ENCODE assay signal across 26 cellular contexts in the genomic region with DNA sequence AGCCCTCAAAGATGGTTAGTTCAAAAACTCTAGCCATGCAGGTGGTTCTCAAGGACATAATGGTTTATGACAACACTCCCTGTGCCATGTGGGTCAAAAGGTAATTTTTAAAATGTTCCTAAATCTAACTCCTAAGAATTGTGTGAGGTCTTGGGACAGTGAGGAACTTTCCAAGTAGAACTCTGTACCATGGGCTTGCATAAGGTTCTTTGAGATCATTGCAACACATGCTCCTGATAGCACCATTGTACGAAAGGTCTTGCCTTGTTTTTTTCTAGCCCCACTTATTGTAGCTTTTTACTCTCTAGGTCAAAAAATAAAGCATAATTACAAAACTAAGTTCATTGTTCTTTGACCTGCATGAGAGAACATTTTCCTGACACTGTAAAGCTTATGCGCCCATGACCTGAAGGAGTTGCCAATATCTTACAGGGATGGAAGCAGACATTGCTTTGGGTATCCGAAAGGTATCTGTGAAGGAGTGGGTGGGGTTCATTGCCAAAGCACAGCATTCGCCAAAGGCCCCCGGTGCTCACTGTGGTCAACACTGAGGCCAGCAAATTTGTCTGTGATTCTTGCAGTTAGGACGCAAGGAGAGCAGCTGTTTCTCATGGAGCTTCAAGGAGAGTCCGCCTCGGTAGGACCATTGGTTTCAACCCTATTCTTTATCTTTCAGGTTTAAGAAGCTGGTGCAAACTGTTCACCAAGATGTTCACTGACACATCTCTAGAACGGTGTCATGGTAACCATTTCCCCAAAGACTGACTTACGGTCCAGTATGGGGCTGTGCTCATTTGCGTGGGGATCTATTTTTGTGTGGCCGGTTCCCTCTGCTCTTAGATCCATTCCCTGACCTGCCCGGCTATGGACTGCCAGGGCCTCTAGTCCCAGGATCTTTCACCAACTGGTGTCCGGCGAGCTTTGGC. TPM values are rescaled to one million over a fixed set of nuclear protein-coding genes. Genes with fewer than 3 reads are reported as not detected.
DNase-seq lines count a peak whose midpoint lies in the region; ATAC-seq, FAIRE-seq and TF ChIP-seq lines count a peak whose summit lies in the region.
"Had no signal": no experiment of that assay in that cellular context is flagged by ENCODE, and none has a peak within 500 bp of the region (broad histone marks: within the 10 kb centered on the region; RNA-seq: fewer than 3 reads in every experiment).

No MANE protein-coding gene starts in this region.

- H3K4me3 Mint-ChIP-seq in osteocyte (ENCODE audit: unreplicated experiment) = no peak overlapping the region
- H3K4me3 Mint-ChIP-seq: activated CD4-positive, alpha-beta T cell treated with anti-CD3 and anti-CD28 coated beads for 36 hours; activated naive CD8-positive, alpha-beta T cell treated with anti-CD3 and anti-CD28 coated beads, Interleukin-2, amount 50 U/mL, for 24 hours; nephron progenitor cell had no signal

- no peak overlapping the region for H2BK15ac ChIP-seq in mesendoderm (replicated peaks; ENCODE audit: low read depth)

- no peak overlapping the region for H4K8ac ChIP-seq in mesendoderm (ENCODE audit: low read depth, low read length)

- no peak overlapping the region for H3K56ac ChIP-seq in mesendoderm (ENCODE audit: low read length)

- H3K79me2 ChIP-seq in GM12878 (ENCODE audit: control insufficient read depth, insufficient read depth, low read length) (no peaks in the 10 kb centered on the region), mesendoderm (ENCODE audit: control insufficient read depth, insufficient read depth, low read length) (no peaks in the 10 kb centered on the region)

- H3K9me3 ChIP-seq in GM12878 (replicated peaks; ENCODE audit: control insufficient read depth, insufficient read depth, low read length) = no peaks in the 10 kb centered on the region
- H3K9me3 ChIP-seq: BLaER1, esophagus muscularis mucosa, heart right ventricle, pancreas, right atrium auricular region, spleen had no signal

- TF ChIP-seq RAD21 in GM12878 (IDR thresholded peaks at IDR 0.05; ENCODE audit: insufficient read depth, low read depth, low read length) = no peak

- H3K27ac Mint-ChIP-seq in osteocyte (ENCODE audit: unreplicated experiment) = no peak overlapping the region
- H3K27ac Mint-ChIP-seq: activated CD4-positive, alpha-beta T cell treated with anti-CD3 and anti-CD28 coated beads for 36 hours; activated naive CD8-positive, alpha-beta T cell treated with anti-CD3 and anti-CD28 coated beads, Interleukin-2, amount 50 U/mL, for 24 hours; nephron progenitor cell had no signal

- DNase-seq in GM13976 (ENCODE audit: low spot score) = peak; percentile 46
- no peak for DNase-seq in GM12878 (ENCODE audit: low read depth, low spot score)
- no peak for DNase-seq in osteocyte (ENCODE audit: extremely low spot score, unreplicated experiment)
- no peak for DNase-seq in AG08395 (ENCODE audit: low spot score)
- DNase-seq in mesendoderm = no peak
- DNase-seq: activated CD4-positive, alpha-beta T cell treated with anti-CD3 and anti-CD28 coated beads for 36 hours; activated gamma-delta T cell; activated naive CD8-positive, alpha-beta T cell treated with anti-CD3 and anti-CD28 coated beads, Interleukin-2, amount 50 U/mL, for 24 hours; central memory CD4-positive, alpha-beta T cell; foreskin melanocyte; heart right ventricle; NCI-H146; nephron progenitor cell; pancreas; T-helper 2 cell; trophoblast cell had no signal

- no peak for TF ChIP-seq EP300 in GM12878 (IDR thresholded peaks at IDR 0.05; ENCODE audit: borderline replicate concordance in 1 of 2, control insufficient read depth in 1 of 2, low read depth in 2 of 2, low read length in 2 of 2)

- no peak for TF ChIP-seq POLR2A in GM12878 (IDR thresholded peaks at IDR 0.05; ENCODE audit: low read depth, low read length)

- no peak overlapping the region for H3K18ac ChIP-seq in mesendoderm (ENCODE audit: low read length)

- 13% methylated on average over 15 of the region's 15 CpGs for WGBS in GM12878 (ENCODE audit: insufficient coverage, insufficient replicate concordance, low lambda C conversion rate, missing lambda C conversion rate)
- no CpG with 5 or more reads among the region's 15 CpGs for WGBS in mesendoderm (ENCODE audit: extremely low coverage, insufficient coverage, low lambda C conversion rate)

- no peak overlapping the region for H3K4me3 ChIP-seq in GM12878
- no peak overlapping the region for H3K4me3 ChIP-seq in mesendoderm (ENCODE audit: low read length)
- H3K4me3 ChIP-seq: BLaER1, esophagus muscularis mucosa, heart right ventricle, lung, pancreas, right atrium auricular region, spleen had no signal

- no peak overlapping the region for H4K5ac ChIP-seq in mesendoderm (ENCODE audit: low read length)

- no peaks in the 10 kb centered on the region for H3K36me3 Mint-ChIP-seq in osteocyte (ENCODE audit: unreplicated experiment)

- SMC1A ChIA-PET in GM12878 (lab: Charles Lee; ENCODE audit: uncharacterized antibody, unreplicated experiment) = interaction anchor here (0.6 kb wide), 2 partner anchors 118 to 1388 kb away, joined by 3 to 4 read pairs; no protein-coding TSS in a partner anchor

- H3K27ac ChIP-seq in GM12878 (ENCODE audit: control insufficient read depth, insufficient read depth) (no peak overlapping the region), mesendoderm (ENCODE audit: low read depth, low read length) (no peak overlapping the region)
- H3K27ac ChIP-seq: BLaER1, esophagus muscularis mucosa, heart right ventricle, HL-60, pancreas, right atrium auricular region, spleen had no signal

- H3K23ac ChIP-seq in mesendoderm (ENCODE audit: low read length) = no peak overlapping the region

- no peak overlapping the region for H3K4ac ChIP-seq in mesendoderm (ENCODE audit: low read depth, low read length)

- intact Hi-C loops in GM12878 (cut with micrococcal nuclease; ENCODE audit: unreplicated experiment) = no loop called here

- RAD21 ChIA-PET in GM12878 (lab: Charles Lee; ENCODE audit: unreplicated experiment) = no interaction called here

- no peak overlapping the region for H2AK5ac ChIP-seq in mesendoderm (ENCODE audit: low read length)

- no peak overlapping the region for H2AFZ ChIP-seq in GM12878 (ENCODE audit: control insufficient read depth, low read depth, low read length)

- no peaks in the 10 kb centered on the region for H3K4me1 ChIP-seq in GM12878 (ENCODE audit: control insufficient read depth, insufficient read depth, low read length)
- no peaks in the 10 kb centered on the region for H3K4me1 ChIP-seq in mesendoderm (ENCODE audit: control insufficient read depth, low read depth, low read length)
- H3K4me1 ChIP-seq: esophagus muscularis mucosa, heart right ventricle, pancreas, right atrium auricular region, spleen had no signal

- ATAC-seq in GM19035 (IDR thresholded peaks at IDR 0.05; ENCODE audit: unreplicated experiment) = peak; percentile 81
- peak; percentile 95 for ATAC-seq in HG02885 (IDR thresholded peaks at IDR 0.05; ENCODE audit: poor library complexity, unreplicated experiment)
- ATAC-seq in GM12878 = no peak
- no peak for ATAC-seq in HG03097 (IDR thresholded peaks at IDR 0.05; ENCODE audit: low FRiP score, unreplicated experiment)
- ATAC-seq: activated CD4-positive, alpha-beta T cell treated with anti-CD3 and anti-CD28 coated beads for 36 hours; activated naive CD8-positive, alpha-beta T cell treated with anti-CD3 and anti-CD28 coated beads, Interleukin-2, amount 50 U/mL, for 24 hours; heart right ventricle had no signal

- CTCF ChIA-PET in GM12878 (lab: Yijun Ruan, JAX) = no interaction called here

- no peaks in the 10 kb centered on the region for H3K9me3 Mint-ChIP-seq in osteocyte (ENCODE audit: unreplicated experiment)
- H3K9me3 Mint-ChIP-seq: activated naive CD8-positive, alpha-beta T cell treated with anti-CD3 and anti-CD28 coated beads, Interleukin-2, amount 50 U/mL, for 24 hours had no signal

- no peak overlapping the region for H2BK5ac ChIP-seq in mesendoderm (ENCODE audit: low read length)

- in situ Hi-C loops in GM13976 (cut with MboI; ENCODE audit: low sequenced_read_pairs, unreplicated experiment) = no loop called here
- in situ Hi-C loops in GM12878 (cut with MboI) = no loop called here

- no peaks in the 10 kb centered on the region for H4K20me1 ChIP-seq in GM12878 (ENCODE audit: control insufficient read depth, insufficient read depth)
- H4K20me1 ChIP-seq: BLaER1 had no signal

- H3K4me2 ChIP-seq in GM12878 (ENCODE audit: control insufficient read depth, insufficient read depth) (no peak overlapping the region), mesendoderm (ENCODE audit: low read length) (no peak overlapping the region)
- H3K4me2 ChIP-seq: BLaER1 had no signal

- no peaks in the 10 kb centered on the region for H3K79me1 ChIP-seq in mesendoderm (ENCODE audit: low read length)

- no peak overlapping the region for H2BK120ac ChIP-seq in mesendoderm (ENCODE audit: low read depth, low read length)

- H3K27me3 Mint-ChIP-seq in osteocyte (ENCODE audit: unreplicated experiment) = peaks cover 87% of the 10 kb centered on the region

- POLR2A ChIA-PET in GM12878 (lab: Charles Lee) = no interaction called here

- peaks cover 3 to 4% of the 10 kb centered on the region in 2 experiments for H3K27me3 ChIP-seq in GM12878 (replicated peaks in 1 of 2; ENCODE audit: control insufficient read depth in 2 of 2, insufficient read depth in 2 of 2, low read length in 1 of 2)
- H3K27me3 ChIP-seq in mesendoderm (ENCODE audit: insufficient read depth, low read length, poor library complexity) = no peaks in the 10 kb centered on the region
- H3K27me3 ChIP-seq: BLaER1, pancreas, right atrium auricular region had no signal

- H3K36me3 ChIP-seq in GM12878 (ENCODE audit: control insufficient read depth in 2 of 2, insufficient read depth in 2 of 2, low read length in 1 of 2) (no peaks in the 10 kb centered on the region), mesendoderm (ENCODE audit: control insufficient read depth, insufficient read depth, low read length) (no peaks in the 10 kb centered on the region)
- H3K36me3 ChIP-seq: BLaER1, esophagus muscularis mucosa, heart right ventricle, pancreas, right atrium auricular region, spleen had no signal

- BruUV-seq in GM12878 (replicated peaks; lab: Mats Ljungman, UMichigan) = no TSS peak

- FAIRE-seq in GM12878 (lab: Jason Lieb, UNC) = peak; percentile 18
- FAIRE-seq: G401.6, pancreas had no signal

- no peak overlapping the region for H3K9ac ChIP-seq in GM12878 (ENCODE audit: control insufficient read depth, insufficient read depth, low read length)
- H3K9ac ChIP-seq in mesendoderm (ENCODE audit: low read length) = no peak overlapping the region
- H3K9ac ChIP-seq: BLaER1 had no signal

- TF ChIP-seq CTCF in GM13976 (IDR thresholded peaks at IDR 0.05; ENCODE audit: borderline replicate concordance, control extremely low read depth, extremely low read depth, insufficient read depth, missing control alignments) (no peak), GM12878 (IDR thresholded peaks at IDR 0.05 in 2 of 3, conservative IDR thresholded peaks at IDR 0.05 in 1 of 3; ENCODE audit: control insufficient read depth in 2 of 3, extremely low read depth in 1 of 3, insufficient read depth in 1 of 3, low read depth in 3 of 3, low read length in 3 of 3) (no peak), osteocyte (IDR thresholded peaks at IDR 0.05) (no peak)

- no peaks in the 10 kb centered on the region for H3K4me1 Mint-ChIP-seq in osteocyte (ENCODE audit: unreplicated experiment)

RNA-seq across cellular contexts. Expression of a gene that starts 7.6 kb away (rescaled TPM):
- 8.7 and 13.0 TPM in 2 replicates for total RNA-seq in GM12878 (2013; cell fraction: nucleolus; rRNA removed)
- total RNA-seq in GM12878 (2014; rRNA removed) = 5.0 and 6.4 TPM in 2 replicates
- total RNA-seq in GM12878 (2014; rRNA removed; fragmentation: Illumina TruSeq; extraction: Trizol) = 6.0 and 7.7 TPM in 2 replicates
- 8.1 and 8.9 TPM in 2 replicates for total RNA-seq in GM12878 (2021)
- polyA plus RNA-seq in GM12878 (2011; ENCODE audit: low read depth) = 4.1 TPM
- polyA plus RNA-seq in GM12878 (2011; rRNA removed) = 6.5 and 9.2 TPM in 2 replicates
- 3.7 and 4.2 TPM in 2 replicates for polyA plus RNA-seq in GM12878 (2011; cell fraction: cytosol; rRNA removed)
- polyA plus RNA-seq in GM12878 (2011; cell fraction: nucleus; rRNA removed) = 5.6 and 6.6 TPM in 2 replicates
- 4.8 and 5.5 TPM in 2 replicates for polyA plus RNA-seq in GM12878 (2012)
- polyA plus RNA-seq in GM12878 (2014; fragmentation: Illumina TruSeq; extraction: Trizol) = 8.3 and 10.0 TPM in 2 replicates
- polyA plus RNA-seq in GM12878 (2014; fragmentation: Nextera tagmentation; extraction: Ambion mirVana) = 1 to 10 TPM; 3.4 to 3.5 TPM
- 7.7 and 8.7 TPM in 2 replicates for polyA plus RNA-seq in GM12878 (2014; rRNA removed)
- polyA plus RNA-seq in GM12878 (2016; fragmentation: Nextera tagmentation; extraction: Ambion mirVana) = 1 to 10 TPM; 5.9 to 7.0 TPM
- polyA minus RNA-seq in GM12878 (2011; rRNA and poly(A)+ RNA removed) = 2.3 and 3.9 TPM in 2 replicates
- polyA minus RNA-seq in GM12878 (2011; cell fraction: cytosol; rRNA and poly(A)+ RNA removed) = 2.0 and 3.9 TPM in 2 replicates
- polyA minus RNA-seq in GM12878 (2011; cell fraction: nucleus; rRNA and poly(A)+ RNA removed) = 2.5 and 3.6 TPM in 2 replicates
- 13.5 and 14.4 TPM in 2 replicates for total RNA-seq in osteocyte
- 12.7 TPM for polyA plus RNA-seq in mesendoderm (2013, experiment 1 of 2)
- 12.3 TPM for polyA plus RNA-seq in mesendoderm (2013, experiment 2 of 2)

Comparison
In these comparisons a context has a peak if more than half of its experiments do, and no peak if none do; other contexts are left out.
1. ATAC-seq: peak in GM19035 (single experiment) and HG02885 (single experiment); none in GM12878 (single experiment) and HG03097 (single experiment).